ENCODE assay signal across 31 cellular contexts in genomic region chr15:48777645-48778337, GRCh38. TPM values are rescaled to one million over a fixed set of nuclear protein-coding genes. Genes with fewer than 3 reads are reported as not detected.
DNase-seq lines count a peak whose midpoint lies in the region; ATAC-seq and TF ChIP-seq lines count a peak whose summit lies in the region.
"Had no signal": no experiment of that assay in that cellular context is flagged by ENCODE, and none has a peak within 500 bp of the region (broad histone marks: within the 10 kb centered on the region; RNA-seq: fewer than 3 reads in every experiment).

No MANE protein-coding gene starts in this region.

- peaks cover 47% of the 10 kb centered on the region for H3K36me3 ChIP-seq in MG63

- intact Hi-C loops in left cardiac atrium (cut with DNase I) = no loop called here

- CTCF ChIA-PET in AG04449 (lab: Yijun Ruan, JAX) = interaction anchor here (2.1 kb wide), 1 partner anchor 23 kb away, joined by 14 read pairs; no protein-coding TSS in a partner anchor

- DNase-seq in AG04449 (ENCODE audit: low read depth, low spot score) (peak; percentile 10), astrocyte of the hippocampus (ENCODE audit: low read depth, low spot score) (peak; percentile 19), left cardiac atrium (no peak), pons (ENCODE audit: low spot score) (peak; percentile 17), SW480 (ENCODE audit: low spot score) (no peak), MG63 (no peak)
- no peak for DNase-seq in effector CD4-positive, alpha-beta T cell
- DNase-seq: activated B cell treated with CpG ODN at 0.5 μM for 24 hours; activated CD4-positive, alpha-beta T cell treated with anti-CD3 and anti-CD28 coated beads, Interleukin-2, amount 50 U/mL, for 1 hour; activated gamma-delta T cell treated with Interleukin-2 at 50 U/mL for 16 hours; activated naive CD8-positive, alpha-beta T cell treated with anti-CD3 and anti-CD28 coated beads, Interleukin-2, amount 10 ng/mL, durations not matched to agents 7 days and 5 days; activated T-cell treated with anti-CD3 and anti-CD28 coated beads, Interleukin-2, amount 50 U/mL, for 24 hours; AML-193; CD4-positive, CD25-positive, alpha-beta regulatory T cell; central memory CD4-positive, alpha-beta T cell; DND-41; esophagus squamous epithelium; hippocampal formation; left colon; NCI-H1048; NCI-H1694; NCI-H446 treated with DMSO at 0.1 percent for 48 hours; NCI-H774; posterior cingulate gyrus; substantia nigra; T-helper 1 cell; upper lobe of right lung had no signal

- no peak for TF ChIP-seq CTCF in AG04449 (IDR thresholded peaks at IDR 0.05; ENCODE audit: insufficient read depth, low read length, missing control alignments)

- H3K4me3 ChIP-seq in AG04449 (ENCODE audit: low read depth, low read length) (no peak overlapping the region), MG63 (no peak overlapping the region)
- H3K4me3 ChIP-seq: ascending aorta, esophagus squamous epithelium, SJSA1, upper lobe of right lung had no signal

- POLR2A ChIA-PET in AG04449 (lab: Yijun Ruan, JAX) = no interaction called here

- ATAC-seq in left cardiac atrium = peak; percentile 8 to 21
- ATAC-seq in activated CD4-positive, CD25-positive, alpha-beta regulatory T cell treated with anti-CD3 and anti-CD28 coated beads, Interleukin-2, amount 50 U/mL, for 24 hours = no peak
- ATAC-seq: left colon; stimulated activated effector memory CD8-positive, alpha-beta T cell treated with anti-CD3 and anti-CD28 coated beads, Interleukin-12 subunit alpha, Interleukin-12 subunit beta, amount 100 ng/mL, for 72 hours; upper lobe of right lung had no signal

- H3K9me3 ChIP-seq in MG63 = peaks cover 5% of the 10 kb centered on the region
- H3K9me3 ChIP-seq: ascending aorta, esophagus squamous epithelium, SJSA1, upper lobe of right lung had no signal

- H3K27me3 ChIP-seq in MG63 = no peaks in the 10 kb centered on the region
- H3K27me3 ChIP-seq: ascending aorta, esophagus squamous epithelium, SJSA1, upper lobe of right lung had no signal

RNA-seq across cellular contexts. Expression of gene CEP152, which starts 33.1 kb away (rescaled TPM):
- 1 to 10 TPM; 2.1 to 4.2 TPM for total RNA-seq in left cardiac atrium
- 2.3 and 7.4 TPM in 2 replicates for total RNA-seq in MG63 (2014; rRNA removed; shearing (Covaris generic); ENCODE audit: low replicate concordance)

Comparison
In these comparisons a context has a peak if more than half of its experiments do, and no peak if none do; other contexts are left out.
1. DNase-seq: peak in AG04449 (single experiment), astrocyte of the hippocampus (single experiment) and pons (single experiment); none in left cardiac atrium (single experiment), SW480 (single experiment), MG63 (single experiment) and effector CD4-positive, alpha-beta T cell (single experiment).
2. ATAC-seq: peak in left cardiac atrium (2 of 2); none in activated CD4-positive, CD25-positive, alpha-beta regulatory T cell treated with anti-CD3 and anti-CD28 coated beads, Interleukin-2, amount 50 U/mL, for 24 hours (0 of 2).